ENCODE assay signal across 24 cellular contexts in the genomic region with DNA sequence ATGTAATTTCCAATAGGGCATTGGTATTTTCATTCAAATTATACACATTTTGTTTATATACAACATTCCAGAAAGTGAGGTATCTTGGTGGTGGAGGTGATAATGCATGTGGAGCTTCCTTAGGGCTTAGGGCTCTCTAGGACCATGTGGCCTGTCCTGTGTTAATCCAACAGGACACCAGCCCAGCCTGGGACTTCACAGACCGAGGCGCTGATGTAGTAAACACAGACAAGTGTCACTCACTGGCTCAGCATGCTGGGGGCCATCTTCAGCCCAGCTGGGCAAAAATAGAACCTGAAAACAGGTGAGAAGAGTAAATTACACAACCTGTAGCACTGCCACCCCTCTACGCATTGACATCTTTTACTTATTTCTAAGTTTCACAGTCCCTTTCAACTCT.
"Had no signal": no experiment of that assay in that cellular context is flagged by ENCODE, and none has a peak within 500 bp of the region (broad histone marks: within the 10 kb centered on the region; RNA-seq: fewer than 3 reads in every experiment).

No MANE protein-coding gene starts in this region.

- H3K4me3 ChIP-seq: heart left ventricle, left ventricle myocardium inferior, lung, ovary, prostate gland, sigmoid colon, testis, thyroid gland, uterus had no signal

- FAIRE-seq: small intestine had no signal

- H3K9me3 ChIP-seq: heart left ventricle, left ventricle myocardium inferior, ovary, prostate gland, sigmoid colon, testis, thyroid gland, uterus had no signal

- H3K36me3 ChIP-seq: heart left ventricle, left ventricle myocardium inferior, ovary, prostate gland, sigmoid colon, thyroid gland, uterus had no signal

- H3K27ac ChIP-seq: heart left ventricle, left ventricle myocardium inferior, ovary, sigmoid colon, testis, thyroid gland, uterus had no signal

- H3K4me1 ChIP-seq: testis, thyroid gland, uterus had no signal

- ATAC-seq: heart left ventricle; natural killer cell treated with Interleukin-12 subunit alpha and Interleukin-12 subunit beta and Interleukin-15 and Interleukin-18, amount 100 ng/mL, for 72 hours; right cardiac atrium; stimulated activated memory B cell treated with anti-CD40 and anti-IgM and Interleukin-4, amounts not matched to agents 10 μg/mL and 1 μg/mL and 100 μg/mL, for 72 hours; stimulated activated naive CD8-positive, alpha-beta T cell treated with anti-CD3 and anti-CD28 coated beads, Interleukin-15, amount 100 ng/mL, for 72 hours had no signal

- DNase-seq: heart left ventricle; islet precursor cell; left ventricle myocardium inferior; mesendoderm; naive B cell; ovary; retina; right cardiac atrium; sigmoid colon; small intestine; stimulated activated CD4-positive, alpha-beta T cell treated with anti-CD3 and anti-CD28 coated beads, Interleukin-1b, Interleukin-23, amount 100 ng/mL, for 48 hours; stimulated activated CD4-positive, alpha-beta T cell treated with anti-CD3 and anti-CD28 coated beads, Interleukin-2, amount 100 ng/mL, for 48 hours; stimulated activated CD4-positive, alpha-beta T cell treated with anti-CD3 and anti-CD28 coated beads, Interleukin-4, amount 100 ng/mL, for 4 hours; stimulated activated CD8-positive, alpha-beta memory T cell treated with anti-CD3 and anti-CD28 coated beads, Interleukin-4, amount 100 ng/mL, for 48 hours; stimulated activated naive CD4-positive, alpha-beta T cell treated with Interleukin-2 at 50 U/mL for 16 hours; stimulated activated naive CD8-positive, alpha-beta T cell treated with anti-CD3 and anti-CD28 coated beads, Interleukin-15, amount 100 ng/mL, for 72 hours; substantia nigra; testis; thyroid gland; uterus had no signal

- H3K27me3 ChIP-seq: heart left ventricle, ovary, sigmoid colon, testis, thyroid gland, uterus had no signal
